In the genomic region with DNA sequence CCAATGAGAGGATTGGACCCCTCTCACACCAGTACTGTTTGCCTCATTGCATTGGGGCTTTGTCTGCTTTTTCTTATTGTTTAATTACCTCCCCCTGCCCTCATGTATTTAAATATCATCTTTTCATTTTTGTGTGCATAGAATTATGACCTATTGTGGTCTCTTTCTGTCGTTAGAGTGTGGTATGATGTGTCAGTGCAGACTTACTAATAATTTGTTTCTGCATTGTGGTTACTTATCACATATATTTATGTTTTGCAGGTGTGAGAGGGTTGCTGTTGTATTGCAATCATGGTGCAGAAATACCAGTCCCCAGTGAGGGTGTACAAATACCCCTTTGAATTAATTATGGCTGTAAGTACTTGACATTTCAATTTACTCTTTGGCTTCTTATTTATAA, we compare ENCODE assay signal across 11 cellular contexts. TPM values are rescaled to one million over a fixed set of nuclear protein-coding genes. Genes with fewer than 3 reads are reported as not detected.
DNase-seq lines count a peak whose midpoint lies in the region; ATAC-seq, FAIRE-seq and TF ChIP-seq lines count a peak whose summit lies in the region.
"Had no signal": no experiment of that assay in that cellular context is flagged by ENCODE, and none has a peak within 500 bp of the region (broad histone marks: within the 10 kb centered on the region; RNA-seq: fewer than 3 reads in every experiment).

No MANE protein-coding gene starts in this region.

- H3K36me3 Mint-ChIP-seq in activated CD8-positive, alpha-beta memory T cell treated with anti-CD3 and anti-CD28 coated beads, Interleukin-2, amount 10 ng/mL, durations not matched to agents 7 days and 5 days: peaks cover 56% of the 10 kb centered on the region
- peaks cover 46% of the 10 kb centered on the region for H3K36me3 Mint-ChIP-seq in activated T-helper 1 cell treated with anti-CD3 and anti-CD28 coated beads, Interleukin-12 subunit alpha, Interleukin-12 subunit beta, Interleukin-2, Interleukin-4 antibody, amounts not matched to agents 30 ng/mL and 10 ng/mL and 1 ng/mL, durations not matched to agents 14 hours and 24 hours and 36 hours (ENCODE audit: low read depth)

- WGBS in testis, 2 donors: 30 to 44% methylated on average over 1 of the region's 1 CpG

- peak overlapping the region; percentile 37 for H3K27ac Mint-ChIP-seq in activated CD8-positive, alpha-beta memory T cell treated with anti-CD3 and anti-CD28 coated beads, Interleukin-2, amount 10 ng/mL, durations not matched to agents 7 days and 5 days
- no peak overlapping the region for H3K27ac Mint-ChIP-seq in activated T-helper 1 cell treated with anti-CD3 and anti-CD28 coated beads, Interleukin-12 subunit alpha, Interleukin-12 subunit beta, Interleukin-2, Interleukin-4 antibody, amounts not matched to agents 30 ng/mL and 10 ng/mL and 1 ng/mL, durations not matched to agents 14 hours and 24 hours and 36 hours

- CTCF ChIA-PET in activated CD8-positive, alpha-beta memory T cell treated with anti-CD3 and anti-CD28 coated beads, Interleukin-2, amount 10 ng/mL, durations not matched to agents 7 days and 5 days (lab: Charles Lee): interaction anchor here (0.9 to 4.3 kb wide), 3 partner anchors 14 to 56 kb away, joined by 4 to 32 read pairs (median 18); no protein-coding TSS in a partner anchor

- peak overlapping the region; percentile 24 for H3K4me3 Mint-ChIP-seq in activated CD8-positive, alpha-beta memory T cell treated with anti-CD3 and anti-CD28 coated beads, Interleukin-2, amount 10 ng/mL, durations not matched to agents 7 days and 5 days
- H3K4me3 Mint-ChIP-seq in activated T-helper 1 cell treated with anti-CD3 and anti-CD28 coated beads, Interleukin-12 subunit alpha, Interleukin-12 subunit beta, Interleukin-2, Interleukin-4 antibody, amounts not matched to agents 30 ng/mL and 10 ng/mL and 1 ng/mL, durations not matched to agents 14 hours and 24 hours and 36 hours: peak overlapping the region; percentile 53

- peak overlapping the region; percentile 92 to 96 for H3K27ac ChIP-seq in kidney (ENCODE audit: low read depth in 2 of 2, low read length in 2 of 2)
- peak overlapping the region; percentile 52 to 95 for H3K27ac ChIP-seq in testis
- no peak overlapping the region for H3K27ac ChIP-seq in foreskin keratinocyte

- peaks cover 2% of the 10 kb centered on the region for H3K9me3 Mint-ChIP-seq in activated CD8-positive, alpha-beta memory T cell treated with anti-CD3 and anti-CD28 coated beads, Interleukin-2, amount 10 ng/mL, durations not matched to agents 7 days and 5 days (ENCODE audit: low read depth)
- H3K9me3 Mint-ChIP-seq in activated T-helper 1 cell treated with anti-CD3 and anti-CD28 coated beads, Interleukin-12 subunit alpha, Interleukin-12 subunit beta, Interleukin-2, Interleukin-4 antibody, amounts not matched to agents 30 ng/mL and 10 ng/mL and 1 ng/mL, durations not matched to agents 14 hours and 24 hours and 36 hours: peaks cover 7% of the 10 kb centered on the region

- H3K9ac ChIP-seq in kidney (ENCODE audit: low read length in 2 of 2): peak overlapping the region; percentile 66 to 74

- TF ChIP-seq POLR2A in testis (IDR thresholded peaks at IDR 0.05): no peak

- no peaks in the 10 kb centered on the region for H3K27me3 Mint-ChIP-seq in activated CD8-positive, alpha-beta memory T cell treated with anti-CD3 and anti-CD28 coated beads, Interleukin-2, amount 10 ng/mL, durations not matched to agents 7 days and 5 days
- peaks cover 2% of the 10 kb centered on the region for H3K27me3 Mint-ChIP-seq in activated T-helper 1 cell treated with anti-CD3 and anti-CD28 coated beads, Interleukin-12 subunit alpha, Interleukin-12 subunit beta, Interleukin-2, Interleukin-4 antibody, amounts not matched to agents 30 ng/mL and 10 ng/mL and 1 ng/mL, durations not matched to agents 14 hours and 24 hours and 36 hours (ENCODE audit: insufficient read depth)

- H3K27me3 ChIP-seq in testis (no peaks in the 10 kb centered on the region), foreskin keratinocyte (no peaks in the 10 kb centered on the region)

- DNase-seq in activated CD8-positive, alpha-beta memory T cell treated with anti-CD3 and anti-CD28 coated beads, Interleukin-2, amount 10 ng/mL, durations not matched to agents 7 days and 5 days: no peak
- DNase-seq in activated CD8-positive, alpha-beta memory T cell treated with anti-CD3 and anti-CD28 coated beads for 24 hours: no peak
- no peak for DNase-seq in activated T-helper 1 cell treated with anti-CD3 and anti-CD28 coated beads, Interleukin-12 subunit alpha, Interleukin-12 subunit beta, Interleukin-2, Interleukin-4 antibody, amounts not matched to agents 30 ng/mL and 10 ng/mL and 1 ng/mL, durations not matched to agents 14 hours and 24 hours and 36 hours (ENCODE audit: low spot score)
- DNase-seq in kidney (no peak), testis (no peak), foreskin keratinocyte (no peak), GDM1 (lab: John Stamatoyannopoulos, UW) (no peak)
- DNase-seq: activated CD4-positive, alpha-beta T cell treated with anti-CD3 and anti-CD28 coated beads, Interleukin-2, amount 50 U/mL, for 4 hours; foreskin fibroblast; SHP77 treated with DMSO at 0.1 percent for 48 hours had no signal

- FAIRE-seq in kidney (lab: Jason Lieb, UNC): no peak

- intact Hi-C loops in activated T-helper 1 cell treated with anti-CD3 and anti-CD28 coated beads, Interleukin-12 subunit alpha, Interleukin-12 subunit beta, Interleukin-2, Interleukin-4 antibody, amounts not matched to agents 30 ng/mL and 10 ng/mL and 1 ng/mL, durations not matched to agents 14 hours and 24 hours and 36 hours (cut with micrococcal nuclease): loop anchor here (5.0 to 10.0 kb wide), 2 partner anchors 249 to 311 kb away; no protein-coding TSS in a partner anchor
- intact Hi-C loops in kidney (cut with DNase I) (no loop called here), testis (cut with DNase I; ENCODE audit: low total_unique reads) (no loop called here)

- H3K9me3 ChIP-seq in kidney (ENCODE audit: control insufficient read depth in 1 of 2, low read length in 2 of 2): no peaks in the 10 kb centered on the region
- no peaks in the 10 kb centered on the region for H3K9me3 ChIP-seq in testis

- TF ChIP-seq CTCF in kidney (IDR thresholded peaks at IDR 0.05; ENCODE audit: borderline replicate concordance, extremely low read depth, insufficient read depth): no peak
- no peak for TF ChIP-seq CTCF in testis (IDR thresholded peaks at IDR 0.05)
- no peak for TF ChIP-seq CTCF in foreskin keratinocyte (conservative IDR thresholded peaks at IDR 0.05)

- ATAC-seq in activated CD8-positive, alpha-beta memory T cell treated with anti-CD3 and anti-CD28 coated beads, Interleukin-2, amount 10 ng/mL, durations not matched to agents 7 days and 5 days: no peak
- ATAC-seq in HG03354 (IDR thresholded peaks at IDR 0.05; ENCODE audit: poor library complexity, severe bottlenecking, unreplicated experiment) (no peak), foreskin keratinocyte (no peak)

- H3K4me3 ChIP-seq in kidney (ENCODE audit: low read length in 2 of 2) (peak overlapping the region; percentile 92 to 95), testis (no peak overlapping the region)

- H3K36me3 ChIP-seq in kidney (ENCODE audit: control insufficient read depth in 1 of 2, insufficient read depth in 2 of 2, low read length in 2 of 2) (peaks cover 7 to 15% of the 10 kb centered on the region in 2 donors), testis (ENCODE audit: low read depth, missing control alignments) (no peaks in the 10 kb centered on the region)

- peaks cover 26 to 29% of the 10 kb centered on the region in 2 donors for H3K4me1 ChIP-seq in kidney (ENCODE audit: control insufficient read depth in 1 of 2, insufficient read depth in 1 of 2, low read depth in 1 of 2, low read length in 2 of 2)
- peaks cover 43% of the 10 kb centered on the region for H3K4me1 ChIP-seq in testis
- peaks cover 3% of the 10 kb centered on the region for H3K4me1 ChIP-seq in foreskin keratinocyte

- H3K4me1 Mint-ChIP-seq in activated CD8-positive, alpha-beta memory T cell treated with anti-CD3 and anti-CD28 coated beads, Interleukin-2, amount 10 ng/mL, durations not matched to agents 7 days and 5 days: peaks cover 68% of the 10 kb centered on the region
- peaks cover 68% of the 10 kb centered on the region for H3K4me1 Mint-ChIP-seq in activated T-helper 1 cell treated with anti-CD3 and anti-CD28 coated beads, Interleukin-12 subunit alpha, Interleukin-12 subunit beta, Interleukin-2, Interleukin-4 antibody, amounts not matched to agents 30 ng/mL and 10 ng/mL and 1 ng/mL, durations not matched to agents 14 hours and 24 hours and 36 hours (ENCODE audit: low read depth)

RNA-seq across cellular contexts. Expression of a gene that starts 2.5 kb away (rescaled TPM):
- 100 to 1,000 TPM in 1 of 2 experiments, 10 to 100 TPM in 1; 98.5 to 146 TPM for total RNA-seq in activated CD8-positive, alpha-beta memory T cell treated with anti-CD3 and anti-CD28 coated beads, Interleukin-2, amount 10 ng/mL, durations not matched to agents 7 days and 5 days
- 77.6 and 81.9 TPM in 2 replicates for total RNA-seq in activated T-helper 1 cell treated with anti-CD3 and anti-CD28 coated beads, Interleukin-12 subunit alpha, Interleukin-12 subunit beta, Interleukin-2, Interleukin-4 antibody, amounts not matched to agents 30 ng/mL and 10 ng/mL and 1 ng/mL, durations not matched to agents 14 hours and 24 hours and 36 hours
- total RNA-seq in kidney (157 TPM), testis (100 to 1,000 TPM; 240 to 262 TPM), foreskin keratinocyte (36.9 and 53.3 TPM in 2 replicates)
- polyA plus RNA-seq in kidney (ENCODE audit: insufficient read depth, low read depth, low replicate concordance) (49.2 TPM), testis (ENCODE audit: insufficient read depth, low read depth, low replicate concordance) (143 TPM), foreskin keratinocyte (20.2 and 24.2 TPM in 2 replicates)

Comparison
In these comparisons a context has a peak if more than half of its experiments do, and no peak if none do; other contexts are left out.
1. H3K4me3 ChIP-seq: peak in kidney (2 of 2); none in testis (0 of 2).